Comparison of ENCODE assay signal across 8 cellular contexts in the genomic region with DNA sequence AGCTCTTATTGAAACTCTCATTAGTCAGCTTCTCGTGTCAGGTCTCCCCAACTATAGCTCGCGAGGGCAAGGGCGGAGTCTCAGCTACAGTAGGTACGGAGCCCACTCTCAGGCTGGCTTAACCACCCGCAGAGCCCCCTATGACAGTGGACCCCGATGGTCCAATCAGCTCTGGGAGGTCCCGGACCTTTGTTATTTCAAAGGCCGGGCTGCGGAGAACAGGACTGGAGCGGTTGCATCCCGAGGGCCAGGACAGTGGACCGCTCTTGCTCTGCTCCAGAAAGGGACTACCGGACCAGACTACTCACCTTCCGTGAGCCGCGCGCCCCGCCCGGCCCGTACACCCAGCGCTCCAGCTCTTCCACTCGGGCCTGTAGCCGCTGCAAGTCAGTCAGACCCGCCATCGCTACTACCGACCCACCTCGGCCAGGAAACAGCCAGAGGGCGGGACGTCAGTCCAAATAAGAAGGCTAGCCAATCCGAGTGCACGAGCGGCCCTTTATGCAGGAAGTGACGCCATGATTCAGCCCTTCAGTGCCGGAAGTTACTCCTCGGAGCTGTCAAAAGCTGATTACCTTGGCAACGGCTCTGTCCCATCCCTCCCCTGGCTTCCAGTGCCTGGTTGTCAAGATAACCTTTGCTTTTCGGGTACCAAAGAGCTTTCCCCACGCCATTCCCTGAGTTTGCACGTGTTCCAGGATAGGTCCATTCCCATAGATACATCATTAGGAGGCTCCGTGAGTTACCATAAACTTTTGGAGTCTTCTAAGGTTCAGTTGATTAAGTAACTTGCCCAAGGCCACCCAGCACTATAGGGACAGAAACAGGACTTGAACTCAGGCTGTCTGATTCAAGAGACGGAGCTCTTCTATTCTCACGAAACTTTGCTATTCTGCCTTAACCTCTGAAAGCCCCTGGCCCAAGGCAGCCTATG. TPM values are rescaled to one million over a fixed set of nuclear protein-coding genes. Genes with fewer than 3 reads are reported as not detected.
A peak's percentile ranks its signal among the peaks of the same experiment; 100 is the strongest.
DNase-seq lines count a peak whose midpoint lies in the region; FAIRE-seq and TF ChIP-seq lines count a peak whose summit lies in the region.

A gene (minus strand): TSS at position 435 of the 934 bp plus-strand sequence. CDS start 31 bp downstream, at position 404.

- no peaks in the 10 kb centered on the region for H3K9me3 ChIP-seq in Loucy (ENCODE audit: insufficient read depth, low read depth, low read length)
- no peaks in the 10 kb centered on the region for H3K9me3 ChIP-seq in neural progenitor cell (ENCODE audit: low read depth)

- no peaks in the 10 kb centered on the region for H3K9me2 ChIP-seq in Loucy (replicated peaks; ENCODE audit: low read depth, low read length)

- peak within 1 kb of the TSS; percentile 88 for H3K4me3 ChIP-seq in Loucy (ENCODE audit: low read length, poor library complexity, severe bottlenecking)
- H3K4me3 ChIP-seq in foreskin fibroblast (ENCODE audit: low read depth in 1 of 2, low read length in 2 of 2): peak within 1 kb of the TSS; percentile 95 to 100
- H3K4me3 ChIP-seq in neural progenitor cell: peak within 1 kb of the TSS; percentile 82

- peak; percentile 84 for FAIRE-seq in H54 (lab: Jason Lieb, UNC)

- peak within 1 kb of the TSS; percentile 92 for H3K4me3 Mint-ChIP-seq in neural progenitor cell

- H3K27me3 ChIP-seq in Loucy (ENCODE audit: insufficient read depth, low read length, poor library complexity, severe bottlenecking) (peaks cover 13% of the 10 kb centered on the region), neural progenitor cell (peaks cover 10% of the 10 kb centered on the region)

- TF ChIP-seq CTCF in Loucy (conservative IDR thresholded peaks at IDR 0.05; ENCODE audit: low read length) (no peak), foreskin fibroblast (IDR thresholded peaks at IDR 0.05; ENCODE audit: low read depth, low read length) (no peak), neural progenitor cell (IDR thresholded peaks at IDR 0.05) (no peak)

- H3K79me2 ChIP-seq in Loucy (ENCODE audit: insufficient read depth, low read length) (peaks cover 13% of the 10 kb centered on the region; the same call in 1 of the 2 replicates), neural progenitor cell (ENCODE audit: low read depth) (no peaks in the 10 kb centered on the region)

- DNase-seq in ELF-1 (ENCODE audit: low read depth, low spot score): peak; percentile 95
- peak; percentile 89 for DNase-seq in H54 (ENCODE audit: insufficient read length, low spot score)
- DNase-seq in SHP77 treated with DMSO at 0.1 percent for 48 hours (lab: John Stamatoyannopoulos, UW): peak; percentile 66
- DNase-seq in activated effector memory CD4-positive, alpha-beta T cell treated with anti-CD3 and anti-CD28 coated beads, Interleukin-2, amount 50 U/mL, for 16 hours: peak; percentile 97
- DNase-seq in foreskin fibroblast: peak; percentile 91 to 97
- DNase-seq in neural progenitor cell (ENCODE audit: low spot score): peak; percentile 97
- peak; percentile 96 for DNase-seq in stromal cell of bone marrow (ENCODE audit: low read depth)

- H3K27ac Mint-ChIP-seq in neural progenitor cell: peak within 1 kb of the TSS; percentile 91

- H3K36me3 Mint-ChIP-seq in neural progenitor cell: peaks cover 7% of the 10 kb centered on the region

- H3K4me2 ChIP-seq in Loucy (ENCODE audit: low read depth, low read length, poor library complexity, severe bottlenecking) (peak within 1 kb of the TSS; percentile 84), neural progenitor cell (peak within 1 kb of the TSS; percentile 93)

- H4K20me1 ChIP-seq in Loucy (ENCODE audit: insufficient read depth, low read length, poor library complexity, severe bottlenecking) (no peaks in the 10 kb centered on the region), neural progenitor cell (ENCODE audit: low read depth) (no peaks in the 10 kb centered on the region)

- H3K27ac ChIP-seq in neural progenitor cell: no peak within 1 kb of the TSS

- no peaks in the 10 kb centered on the region for H3F3A ChIP-seq in Loucy (ENCODE audit: low read depth)
- peaks cover 17% of the 10 kb centered on the region for H3F3A ChIP-seq in neural progenitor cell (ENCODE audit: low read depth)

- peak; percentile 57 for TF ChIP-seq POLR2A in H54 (IDR thresholded peaks at IDR 0.05; ENCODE audit: low read depth, low read length)

- H3K36me3 ChIP-seq in Loucy (ENCODE audit: insufficient read depth, low read length): no peaks in the 10 kb centered on the region; the same call in 1 of the 2 replicates
- H3K36me3 ChIP-seq in neural progenitor cell: no peaks in the 10 kb centered on the region

- H2AFZ ChIP-seq in Loucy (ENCODE audit: low read length) (peak within 1 kb of the TSS; percentile 95), neural progenitor cell (replicated peaks) (peak within 1 kb of the TSS; percentile 68)

- peaks cover 2% of the 10 kb centered on the region for H3K9me3 Mint-ChIP-seq in neural progenitor cell

- H3K4me1 ChIP-seq in Loucy (ENCODE audit: insufficient read depth, low read length, poor library complexity, severe bottlenecking) (peaks cover 16% of the 10 kb centered on the region), neural progenitor cell (peaks cover 18% of the 10 kb centered on the region)

- H3K27me3 Mint-ChIP-seq in neural progenitor cell (ENCODE audit: insufficient read depth, low read depth): peaks cover 10% of the 10 kb centered on the region

- H3K4me1 Mint-ChIP-seq in neural progenitor cell: peaks cover 24% of the 10 kb centered on the region

- peak within 1 kb of the TSS; percentile 90 for H3K9ac ChIP-seq in Loucy (ENCODE audit: low read depth, low read length, poor library complexity, severe bottlenecking)
- peak within 1 kb of the TSS; percentile 62 for H3K9ac ChIP-seq in neural progenitor cell

RNA-seq across cellular contexts. Expression of the gene that starts here (rescaled TPM):
- 45.6 and 98.3 TPM in 2 replicates for total RNA-seq in neural progenitor cell (ENCODE audit: low replicate concordance)
